ENCODE assay signal across 26 cellular contexts in the genomic region with DNA sequence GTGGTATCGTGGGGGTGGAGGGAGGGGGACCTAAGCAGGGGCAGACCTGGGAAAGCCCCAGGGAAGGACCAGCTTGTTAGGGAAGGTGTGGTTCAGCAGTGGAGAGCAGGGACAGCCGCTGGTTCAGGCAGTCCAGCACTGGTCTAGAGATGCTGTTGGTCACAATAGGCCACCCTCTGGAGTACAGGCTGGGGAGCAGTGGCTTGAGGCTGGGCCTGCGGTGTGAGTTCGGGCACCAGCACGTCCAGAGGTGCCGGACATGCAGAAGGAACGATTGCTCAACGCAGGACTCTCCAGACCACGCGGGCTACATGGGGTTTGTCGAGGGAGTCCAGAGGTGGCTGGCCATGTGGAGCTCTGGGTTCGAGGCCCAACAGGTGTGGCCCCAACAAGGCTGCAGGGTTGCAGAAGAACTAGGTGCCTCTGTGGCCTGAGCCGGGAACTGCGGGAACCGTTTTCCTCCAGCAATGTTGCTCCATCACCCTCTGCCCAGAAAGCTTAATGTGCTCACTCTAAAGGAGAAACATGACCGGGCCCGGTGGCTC.
"Had no signal": no experiment of that assay in that cellular context is flagged by ENCODE, and none has a peak within 500 bp of the region (broad histone marks: within the 10 kb centered on the region; RNA-seq: fewer than 3 reads in every experiment).

No MANE protein-coding gene starts in this region.

- H3K4me2 ChIP-seq: smooth muscle cell had no signal

- H3K27me3 ChIP-seq: ovary, right atrium auricular region, right lobe of liver, tibial nerve, uterus had no signal

- H3K9me3 ChIP-seq: lower lobe of right lung, ovary, right atrium auricular region, right lobe of liver, uterus had no signal

- H3K4me1 ChIP-seq: lower lobe of right lung, right atrium auricular region, right lobe of liver, tibial nerve, uterus had no signal

- ATAC-seq: left lobe of liver; lower lobe of right lung; stimulated activated memory B cell treated with anti-CD40 and anti-IgM and Interleukin-4, amounts not matched to agents 10 μg/mL and 1 μg/mL and 100 μg/mL, for 72 hours; stimulated activated naive CD8-positive, alpha-beta T cell treated with anti-CD3 and anti-CD28 coated beads, Interleukin-15, amount 100 ng/mL, for 72 hours had no signal

- H3K27me3 Mint-ChIP-seq: natural killer cell treated with Interleukin-12 subunit alpha and Interleukin-12 subunit beta and Interleukin-15 and Interleukin-18, amount 100 ng/mL, for 72 hours; progenitor cell of endocrine pancreas; stimulated activated memory B cell treated with anti-CD40 and anti-IgM and Interleukin-4, amounts not matched to agents 10 μg/mL and 1 μg/mL and 100 μg/mL, for 72 hours; stimulated activated naive CD8-positive, alpha-beta T cell treated with anti-CD3 and anti-CD28 coated beads, Interleukin-15, amount 100 ng/mL, for 72 hours; type B pancreatic cell had no signal

- H3K36me3 Mint-ChIP-seq: naive B cell; stimulated activated memory B cell treated with anti-CD40 and anti-IgM and Interleukin-4, amounts not matched to agents 10 μg/mL and 1 μg/mL and 100 μg/mL, for 72 hours; type B pancreatic cell had no signal

- H3K27ac ChIP-seq: lower lobe of right lung, ovary, right atrium auricular region, right lobe of liver, tibial nerve, uterus had no signal

- H3K4me1 Mint-ChIP-seq: naive B cell; stimulated activated memory B cell treated with anti-CD40 and anti-IgM and Interleukin-4, amounts not matched to agents 10 μg/mL and 1 μg/mL and 100 μg/mL, for 72 hours had no signal

- H3K9me3 Mint-ChIP-seq: stimulated activated memory B cell treated with anti-CD40 and anti-IgM and Interleukin-4, amounts not matched to agents 10 μg/mL and 1 μg/mL and 100 μg/mL, for 72 hours; type B pancreatic cell had no signal

- DNase-seq: hypothalamus; islet precursor cell; lower lobe of right lung; mammary epithelial cell; mesenchymal stem cell; naive B cell; nucleus accumbens; ovary; right lobe of liver; stimulated activated CD4-positive, alpha-beta T cell treated with anti-CD3 and anti-CD28 coated beads, Interleukin-1b, Interleukin-23, amount 100 ng/mL, for 48 hours; stimulated activated CD4-positive, alpha-beta T cell treated with anti-CD3 and anti-CD28 coated beads, Interleukin-2, amount 100 ng/mL, for 48 hours; stimulated activated CD4-positive, alpha-beta T cell treated with anti-CD3 and anti-CD28 coated beads, Interleukin-4, amount 100 ng/mL, for 4 hours; stimulated activated CD8-positive, alpha-beta memory T cell treated with anti-CD3 and anti-CD28 coated beads, Interleukin-4, amount 100 ng/mL, for 48 hours; stimulated activated naive CD4-positive, alpha-beta T cell treated with Interleukin-2 at 50 U/mL for 16 hours; stimulated activated naive CD8-positive, alpha-beta T cell treated with anti-CD3 and anti-CD28 coated beads, Interleukin-15, amount 100 ng/mL, for 72 hours; substantia nigra; uterus had no signal

- H3K4me3 Mint-ChIP-seq: mesothelial cell of epicardium; naive B cell; stimulated activated memory B cell treated with anti-CD40 and anti-IgM and Interleukin-4, amounts not matched to agents 10 μg/mL and 1 μg/mL and 100 μg/mL, for 72 hours; type B pancreatic cell had no signal

- H3K36me3 ChIP-seq: lower lobe of right lung, ovary, right atrium auricular region, right lobe of liver, tibial nerve, uterus had no signal

- H3K4me3 ChIP-seq: lower lobe of right lung, ovary, right atrium auricular region, right lobe of liver, smooth muscle cell, tibial nerve, uterus had no signal

- H3K27ac Mint-ChIP-seq: mesothelial cell of epicardium; naive B cell; progenitor cell of endocrine pancreas; stimulated activated memory B cell treated with anti-CD40 and anti-IgM and Interleukin-4, amounts not matched to agents 10 μg/mL and 1 μg/mL and 100 μg/mL, for 72 hours; type B pancreatic cell had no signal
